18 cellular contexts compared by ENCODE assay signal in the genomic region with DNA sequence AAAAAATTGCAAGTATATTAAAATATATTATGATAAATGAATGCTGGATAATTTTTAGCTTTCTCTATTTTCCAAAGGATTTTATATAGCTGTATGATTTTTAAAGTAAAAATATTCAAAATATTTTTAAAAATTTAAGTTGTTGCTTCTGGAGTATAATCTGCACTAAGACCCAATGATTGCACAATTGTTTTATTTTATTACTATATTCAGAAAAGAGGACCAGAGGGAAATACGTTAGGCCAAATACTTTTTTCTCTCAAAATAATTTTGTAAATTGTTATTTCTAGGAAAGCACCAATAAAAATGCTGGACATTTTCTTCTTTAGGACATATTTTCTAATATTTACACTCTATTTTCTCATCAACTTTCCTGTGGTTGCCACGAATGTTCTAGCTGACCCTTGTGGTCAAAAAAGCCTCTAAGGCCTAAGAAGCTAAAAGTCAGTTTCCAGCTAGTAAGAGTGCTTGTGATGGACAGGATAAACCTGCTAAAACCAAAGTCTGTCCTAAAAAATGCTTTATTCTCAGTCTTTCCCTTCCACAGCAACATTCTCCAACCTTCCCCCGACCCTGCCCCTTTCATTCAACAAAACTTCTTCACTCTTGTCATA. TPM values are rescaled to one million over a fixed set of nuclear protein-coding genes. Genes with fewer than 3 reads are reported as not detected.
DNase-seq lines count a peak whose midpoint lies in the region; ATAC-seq and FAIRE-seq lines count a peak whose summit lies in the region.
"Had no signal": no experiment of that assay in that cellular context is flagged by ENCODE, and none has a peak within 500 bp of the region (broad histone marks: within the 10 kb centered on the region; RNA-seq: fewer than 3 reads in every experiment).

No MANE protein-coding gene starts in this region.

- no peaks in the 10 kb centered on the region for H3K9me3 ChIP-seq in subcutaneous abdominal adipose tissue (ENCODE audit: control insufficient read depth in 5 of 5, low read length in 5 of 5)
- H3K9me3 ChIP-seq: BLaER1 treated with 17β-estradiol and CSF1 and Interleukin-3, amounts not matched to agents 10 nM and 100 nM had no signal

- no peaks in the 10 kb centered on the region for H3K27me3 ChIP-seq in subcutaneous abdominal adipose tissue (ENCODE audit: control insufficient read depth in 5 of 5, insufficient read depth in 4 of 5, low read length in 5 of 5)
- H3K27me3 ChIP-seq: BLaER1 treated with 17β-estradiol and CSF1 and Interleukin-3, amounts not matched to agents 10 nM and 100 nM had no signal

- no peak for FAIRE-seq in urothelium cell line (lab: Jason Lieb, UNC)
- FAIRE-seq: RCC 7860 had no signal

- no peak overlapping the region for H3K4me3 ChIP-seq in subcutaneous abdominal adipose tissue (ENCODE audit: low read depth in 1 of 5, low read length in 5 of 5)
- H3K4me3 ChIP-seq: BLaER1 treated with 17β-estradiol and CSF1 and Interleukin-3, amounts not matched to agents 10 nM and 100 nM; GM23338 had no signal

- peaks cover 12 to 31% (median 17%) of the 10 kb centered on the region in 5 donors for H3K36me3 ChIP-seq in subcutaneous abdominal adipose tissue (ENCODE audit: control insufficient read depth in 5 of 5, insufficient read depth in 5 of 5, low read length in 5 of 5)

- H3K4me1 ChIP-seq in subcutaneous abdominal adipose tissue (ENCODE audit: control insufficient read depth in 5 of 5, insufficient read depth in 5 of 5, low read length in 5 of 5), result peaks cover 0 to 40% (median 22%) of the 10 kb centered on the region in 5 donors

- DNase-seq in EH (ENCODE audit: low read depth) (peak; percentile 12), M059J (ENCODE audit: low read depth) (peak; percentile 12), iris pigment epithelial cell (ENCODE audit: low read depth) (peak; percentile 64), GM03348 (ENCODE audit: low spot score) (no peak), urothelium cell line (ENCODE audit: low spot score) (no peak)
- DNase-seq: CD8-positive, alpha-beta T cell; KBM-7; MV-4-11; NCI-H187; NCI-H2107; NCI-H510A; NCI-H748 treated with DMSO at 0.1 percent for 48 hours; Right ventricle myocardium superior had no signal

- peak overlapping the region; percentile 67 for H3K27ac ChIP-seq in subcutaneous abdominal adipose tissue (ENCODE audit: low read depth, low read length)
- H3K27ac ChIP-seq: BLaER1 treated with 17β-estradiol and CSF1 and Interleukin-3, amounts not matched to agents 10 nM and 100 nM had no signal

- no peak overlapping the region for H3K9ac ChIP-seq in subcutaneous abdominal adipose tissue (ENCODE audit: low read length in 5 of 5)
- H3K9ac ChIP-seq: BLaER1 treated with 17β-estradiol and CSF1 and Interleukin-3, amounts not matched to agents 10 nM and 100 nM had no signal

- no peak for ATAC-seq in GM18517 (IDR thresholded peaks at IDR 0.05; ENCODE audit: unreplicated experiment)
- ATAC-seq: CD8-positive, alpha-beta T cell had no signal

RNA-seq across cellular contexts. Expression of a gene that starts 31.2 kb away (rescaled TPM):
- total RNA-seq in M059J (2014; rRNA removed; shearing (Covaris generic)), result 28.6 and 35.2 TPM in 2 replicates

Comparison
In these comparisons a context has a peak if more than half of its experiments do, and no peak if none do; other contexts are left out.
1. DNase-seq: peak in EH (single experiment), M059J (single experiment) and iris pigment epithelial cell (single experiment); none in GM03348 (single experiment) and urothelium cell line (single experiment).